8 cellular contexts compared by ENCODE assay signal in genomic region chr1:93345633-93346471, GRCh38. TPM values are rescaled to one million over a fixed set of nuclear protein-coding genes. Genes with fewer than 3 reads are reported as not detected.
DNase-seq lines count a peak whose midpoint lies in the region; ATAC-seq, FAIRE-seq and TF ChIP-seq lines count a peak whose summit lies in the region.

Gene DR1, plus strand, starts transcription at chr1:93345907. Its CDS starts 739 bp downstream, at chr1:93346646.

- no peak within 1 kb of the TSS for H2AFZ ChIP-seq in HepG2 (ENCODE audit: low read length)

- TF ChIP-seq POLR2A in HepG2 (IDR thresholded peaks at IDR 0.05; ENCODE audit: insufficient read depth in 1 of 2, low read depth in 2 of 2, low read length in 2 of 2): peak; percentile 89 to 92

- CTCF ChIA-PET in HepG2 (lab: Yijun Ruan, JAX; ENCODE audit: low intra/inter-chr PET ratio, low total read pairs): no interaction called here

- TF ChIP-seq EP300 in HepG2 (IDR thresholded peaks at IDR 0.05; ENCODE audit: low read depth in 2 of 2, low read length in 2 of 2): peak in 1 of 2 experiments; percentile 70; a peak in 2 of 4 replicates
- TF ChIP-seq EP300 in HepG2 (CRISPR knock-in tag; IDR thresholded peaks at IDR 0.05; ENCODE audit: borderline replicate concordance): peak; percentile 82

- H3K4me1 ChIP-seq in HepG2 (ENCODE audit: insufficient read depth, low read length): peaks cover 35% of the 10 kb centered on the region

- H3K9me3 ChIP-seq in HepG2 (ENCODE audit: low read length): no peaks in the 10 kb centered on the region

- TF ChIP-seq CTCF in HepG2 (CRISPR knock-in tag; IDR thresholded peaks at IDR 0.05): no peak; the same call in 1 of the 2 replicates

- POLR2A ChIA-PET in HepG2 (lab: Yijun Ruan, JAX): interaction anchor here (0.6 to 1.9 kb wide), 30 partner anchors 9 to 634 kb away, joined by 3 to 19 read pairs (median 4); partner anchors contain the start of genes FNBP1L and MTF2

- in situ Hi-C loops in HepG2 (cut with HindIII; ENCODE audit: extremely low pct_ligation_motif_present, low pct_unique_long_range_greater_than_20kb): loop anchor here (5.0 kb wide), 1 partner anchor 44 kb away; no protein-coding TSS in a partner anchor

- peak; percentile 45; the same call in 1 of the 2 replicates for TF ChIP-seq RAD21 in HepG2 (CRISPR knock-in tag; IDR thresholded peaks at IDR 0.05)

- H3K27ac ChIP-seq in HepG2 (ENCODE audit: extremely low read length, insufficient read depth, low read length): peak within 1 kb of the TSS; percentile 94

- H3K79me2 ChIP-seq in HepG2 (ENCODE audit: insufficient read depth, low read length): peaks cover 56% of the 10 kb centered on the region

- ATAC-seq in GM19395 (IDR thresholded peaks at IDR 0.05; ENCODE audit: unreplicated experiment): peak; percentile 79
- ATAC-seq in HG03558 (IDR thresholded peaks at IDR 0.05; ENCODE audit: extremely low read depth, unreplicated experiment): peak; percentile 38
- peak; percentile 94 for ATAC-seq in HepG2

- FAIRE-seq in HepG2 (lab: Jason Lieb, UNC): no peak

- H3K36me3 ChIP-seq in HepG2 (replicated peaks in 1 of 2; ENCODE audit: control insufficient read depth in 1 of 2, insufficient read depth in 2 of 2, low read length in 2 of 2): peaks cover 0 to 1% of the 10 kb centered on the region in 2 experiments; a peak in 1 of 5 replicates

- WGBS in HepG2 (ENCODE audit: low lambda C conversion rate): 0% methylated on average over 11 of the region's 81 CpGs

- no TSS peak for BruUV-seq in HepG2 (replicated peaks; lab: Mats Ljungman, UMichigan)

- peak within 1 kb of the TSS; percentile 81 to 99 (median 93) for H3K4me3 ChIP-seq in HepG2 (replicated peaks in 1 of 3; ENCODE audit: insufficient read depth in 1 of 3, low read depth in 2 of 3, low read length in 3 of 3)

- H3K4me2 ChIP-seq in HepG2 (ENCODE audit: low read depth, low read length): peak within 1 kb of the TSS; percentile 79

- DNase-seq in CD1c-positive myeloid dendritic cell (ENCODE audit: extremely low spot score) (peak; percentile 95), NCI-H748 treated with DMSO at 0.1 percent for 48 hours (lab: John Stamatoyannopoulos, UW) (peak; percentile 20), dermis blood vessel endothelial cell (peak; percentile 93), HepG2 (ENCODE audit: low spot score) (peak; percentile 85)
- peak; percentile 92 to 94 for DNase-seq in activated CD4-positive, alpha-beta T cell treated with anti-CD3 and anti-CD28 coated beads, Interleukin-2, amount 50 U/mL, for 48 hours
- peak; percentile 88 to 91 for DNase-seq in stimulated activated CD4-positive, alpha-beta T cell treated with anti-CD3 and anti-CD28 coated beads, Interleukin-2, amount 100 ng/mL, for 48 hours

- peaks cover 32% of the 10 kb centered on the region for H4K20me1 ChIP-seq in HepG2 (ENCODE audit: insufficient read depth, low read length)

- H3K9ac ChIP-seq in HepG2 (ENCODE audit: insufficient read depth, low read depth, low read length): peak within 1 kb of the TSS; percentile 88

- no peaks in the 10 kb centered on the region; a peak in 1 of 5 replicates for H3K27me3 ChIP-seq in HepG2 (ENCODE audit: control insufficient read depth in 1 of 2, insufficient read depth in 2 of 2, low read length in 2 of 2)

- intact Hi-C loops in HepG2 (cut with micrococcal nuclease; ENCODE audit: unreplicated experiment): loop anchor here (1.0 to 5.0 kb wide), 4 partner anchors 167 to 501 kb away; no protein-coding TSS in a partner anchor

TF ChIP-seq in HepG2, 621 proteins besides CTCF, POLR2A, EP300 and RAD21 (continues in another document):
- TF ChIP-seq ZNF335 (CRISPR knock-in tag; IDR thresholded peaks at IDR 0.05): no peak; the same call in 1 of the 2 replicates
- TF ChIP-seq ZNF629 (CRISPR knock-in tag; conservative IDR thresholded peaks at IDR 0.05): no peak
- peak; percentile 88 for TF ChIP-seq SRSF1 (optimal IDR thresholded peaks at IDR 0.05; ENCODE audit: low read depth, low read length)
- no peak for TF ChIP-seq ZNF646 (CRISPR knock-in tag; IDR thresholded peaks at IDR 0.05)
- peak; percentile 92; the same call in 1 of the 2 replicates for TF ChIP-seq ZNF547 (CRISPR knock-in tag; IDR thresholded peaks at IDR 0.05)
- no peak; the same call in 1 of the 2 replicates for TF ChIP-seq MLX (CRISPR knock-in tag; IDR thresholded peaks at IDR 0.05)

RNA-seq across cellular contexts. Expression of gene DR1, which starts in this region (rescaled TPM):
- total RNA-seq in dermis blood vessel endothelial cell (24.2 and 50.6 TPM in 2 replicates), HepG2 (2016; rRNA removed; fragmentation: Illumina TruSeq; extraction: Trizol) (42.3 and 54.7 TPM in 2 replicates)
- total RNA-seq in HepG2 (2016; cell fraction: cytosol; rRNA removed; fragmentation: Illumina TruSeq; extraction: Trizol; ENCODE audit: low read depth): 8.3 and 8.9 TPM in 2 replicates
- 40.3 and 56.8 TPM in 2 replicates for total RNA-seq in HepG2 (2016; cell fraction: insoluble cytoplasmic fraction; rRNA removed; fragmentation: Illumina TruSeq; extraction: Trizol)
- total RNA-seq in HepG2 (2016; cell fraction: membrane; rRNA removed; fragmentation: Illumina TruSeq; extraction: Trizol): 33.3 and 35.5 TPM in 2 replicates
- total RNA-seq in HepG2 (2016; cell fraction: nucleus; rRNA removed; fragmentation: Illumina TruSeq; extraction: Trizol): 26.3 and 27.4 TPM in 2 replicates
- 15.7 and 17.8 TPM in 2 replicates for polyA plus RNA-seq in HepG2 (2011; rRNA removed)
- polyA plus RNA-seq in HepG2 (2011; cell fraction: cytosol; rRNA removed): 7.5 and 10.7 TPM in 2 replicates
- polyA plus RNA-seq in HepG2 (2011; cell fraction: nucleus; rRNA removed): 4.2 and 5.7 TPM in 2 replicates
- 21.7 and 21.9 TPM in 2 replicates for polyA plus RNA-seq in HepG2 (2012)
- 6.9 and 9.7 TPM in 2 replicates for polyA plus RNA-seq in HepG2 (2016; cell fraction: cytosol; fragmentation: Illumina TruSeq; extraction: Trizol; ENCODE audit: low read depth)
- 45.0 and 48.3 TPM in 2 replicates for polyA plus RNA-seq in HepG2 (2016; cell fraction: insoluble cytoplasmic fraction; fragmentation: Illumina TruSeq; extraction: Trizol; ENCODE audit: low read depth)
- polyA plus RNA-seq in HepG2 (2016; cell fraction: membrane; fragmentation: Illumina TruSeq; extraction: Trizol; ENCODE audit: low read depth): 20.9 and 24.4 TPM in 2 replicates
- 23.2 and 23.5 TPM in 2 replicates for polyA plus RNA-seq in HepG2 (2016; cell fraction: nucleus; fragmentation: Illumina TruSeq; extraction: Trizol; ENCODE audit: insufficient read depth, low read depth)
- 25.8 and 45.3 TPM in 2 replicates for polyA minus RNA-seq in HepG2 (2011; rRNA and poly(A)+ RNA removed; ENCODE audit: low replicate concordance)
- polyA minus RNA-seq in HepG2 (2011; cell fraction: cytosol; rRNA and poly(A)+ RNA removed): 25.3 and 30.3 TPM in 2 replicates
- polyA minus RNA-seq in HepG2 (2011; cell fraction: nucleus; rRNA and poly(A)+ RNA removed): 21.6 and 26.0 TPM in 2 replicates

Comparison
In these comparisons a context has a peak if more than half of its experiments do, and no peak if none do; other contexts are left out.
1. Peak in every context shown above with its lines: DNase-seq, ATAC-seq, H3K4me3 ChIP-seq and H3K27ac ChIP-seq.
2. DNase-seq: peak in every context shown above with its lines; median percentile 95 in CD1c-positive myeloid dendritic cell; 93 in activated CD4-positive, alpha-beta T cell treated with anti-CD3 and anti-CD28 coated beads, Interleukin-2, amount 50 U/mL, for 48 hours; 93 in dermis blood vessel endothelial cell; 90 in stimulated activated CD4-positive, alpha-beta T cell treated with anti-CD3 and anti-CD28 coated beads, Interleukin-2, amount 100 ng/mL, for 48 hours; 85 in HepG2; 20 in NCI-H748 treated with DMSO at 0.1 percent for 48 hours.
3. ATAC-seq: peak in every context shown above with its lines; median percentile 94 in HepG2; 79 in GM19395; 38 in HG03558.